ENCODE assay signal across 8 cellular contexts in genomic region chr3:20039765-20040475, GRCh38. TPM values are rescaled to one million over a fixed set of nuclear protein-coding genes. Genes with fewer than 3 reads are reported as not detected.
DNase-seq lines count a peak whose midpoint lies in the region; ATAC-seq, FAIRE-seq and TF ChIP-seq lines count a peak whose summit lies in the region.

Gene KAT2B, plus strand, starts transcription at chr3:20040446. Its CDS starts 32 bp downstream, at chr3:20040478.

- POLR2A ChIA-PET in BJ (lab: Charles Lee): no interaction called here
- POLR2A ChIA-PET in endothelial cell of umbilical vein (lab: Charles Lee): interaction anchor here (0.5 kb wide), 1 partner anchor 217 kb away, joined by 3 read pairs; no protein-coding TSS in a partner anchor

- BruUV-seq in endothelial cell of umbilical vein (replicated peaks; lab: Mats Ljungman, UMichigan): no TSS peak

- H3K9me1 ChIP-seq in endothelial cell of umbilical vein (replicated peaks; ENCODE audit: control insufficient read depth, extremely low read depth, insufficient read depth, low read length): no peaks in the 10 kb centered on the region

- no peaks in the 10 kb centered on the region for H4K20me1 ChIP-seq in endothelial cell of umbilical vein (replicated peaks; ENCODE audit: control insufficient read depth, extremely low read depth, insufficient read depth, low read length)

- intact Hi-C loops in endothelial cell of umbilical vein (cut with micrococcal nuclease): loop anchor here (1.0 to 5.0 kb wide), 7 partner anchors 17 to 217 kb away; partner anchors contain the start of genes RAB5A and SGO1

- CTCF ChIA-PET in BJ (lab: Yijun Ruan, JAX): interaction anchor here (0.8 to 1.1 kb wide), 2 partner anchors 85 to 168 kb away, joined by 3 to 5 read pairs; no protein-coding TSS in a partner anchor
- CTCF ChIA-PET in endothelial cell of umbilical vein (lab: Charles Lee): interaction anchor here (0.6 to 1.8 kb wide), 6 partner anchors 12 to 154 kb away, joined by 3 to 11 read pairs (median 4); no protein-coding TSS in a partner anchor

- TF ChIP-seq CTCF in BJ (IDR thresholded peaks at IDR 0.05; ENCODE audit: insufficient read depth, low read depth, low read length): peak; percentile 79
- TF ChIP-seq CTCF in endothelial cell of umbilical vein (IDR thresholded peaks at IDR 0.05; ENCODE audit: extremely low read depth in 1 of 2, insufficient read depth in 1 of 2, low read depth in 1 of 2, low read length in 2 of 2): peak; percentile 35 to 77

- peak within 1 kb of the TSS; percentile 71 for H3K9ac ChIP-seq in endothelial cell of umbilical vein (replicated peaks; ENCODE audit: extremely low read depth, insufficient read depth, low read length)

- FAIRE-seq in endothelial cell of umbilical vein (lab: Jason Lieb, UNC): no peak

- no peaks in the 10 kb centered on the region for H3K27me3 ChIP-seq in BJ (ENCODE audit: control insufficient read depth, insufficient read depth, low read length)
- H3K27me3 ChIP-seq in endothelial cell of umbilical vein (ENCODE audit: control insufficient read depth in 2 of 2, insufficient read depth in 2 of 2, low read length in 2 of 2): no peaks in the 10 kb centered on the region
- H3K27me3 ChIP-seq in mononuclear cell (ENCODE audit: insufficient read depth, low read length): no peaks in the 10 kb centered on the region

- H3K4me3 ChIP-seq in BJ (ENCODE audit: low read depth, low read length) (peak within 1 kb of the TSS; percentile 58), endothelial cell of umbilical vein (replicated peaks in 1 of 3; ENCODE audit: insufficient read depth in 1 of 3, low read depth in 1 of 3, low read length in 3 of 3) (peak within 1 kb of the TSS; percentile 55 to 95 (median 94)), mononuclear cell (ENCODE audit: low read length) (peak within 1 kb of the TSS; percentile 92)

- no peaks in the 10 kb centered on the region for H3K79me2 ChIP-seq in endothelial cell of umbilical vein (ENCODE audit: control insufficient read depth, insufficient read depth, low read length)

- no peaks in the 10 kb centered on the region for H3K36me3 ChIP-seq in BJ (ENCODE audit: control insufficient read depth, insufficient read depth, low read length)
- H3K36me3 ChIP-seq in endothelial cell of umbilical vein (ENCODE audit: control insufficient read depth in 2 of 2, extremely low read depth in 1 of 2, insufficient read depth in 2 of 2, low read length in 2 of 2): no peaks in the 10 kb centered on the region

- H3K27ac ChIP-seq in endothelial cell of umbilical vein (ENCODE audit: insufficient read depth, low read depth, low read length): peak within 1 kb of the TSS; percentile 42

- H3K4me1 ChIP-seq in endothelial cell of umbilical vein (ENCODE audit: control insufficient read depth, extremely low read depth, insufficient read depth, low read length): peaks cover 16% of the 10 kb centered on the region
- peaks cover 47% of the 10 kb centered on the region for H3K4me1 ChIP-seq in mononuclear cell (ENCODE audit: insufficient read depth, low read length)

- DNase-seq in BJ (ENCODE audit: low read depth) (no peak), NOMO-1 treated with dmso at 0.1 percent for 144 hours (lab: John Stamatoyannopoulos, UW; ENCODE audit: unreplicated experiment) (peak; percentile 46), endothelial cell of umbilical vein (ENCODE audit: low read depth, low spot score) (peak; percentile 79)
- peak; percentile 88 for DNase-seq in activated CD8-positive, alpha-beta memory T cell treated with anti-CD3 and anti-CD28 coated beads, Interleukin-2, amount 50 U/mL, for 48 hours
- DNase-seq in stimulated activated CD8-positive, alpha-beta memory T cell treated with anti-CD3 and anti-CD28 coated beads, Interleukin-4, amount 100 ng/mL, for 24 hours (ENCODE audit: low read depth): peak; percentile 79

- no peak for TF ChIP-seq POLR2A in endothelial cell of umbilical vein (IDR thresholded peaks at IDR 0.05; ENCODE audit: low read depth, low read length)

- H2AFZ ChIP-seq in endothelial cell of umbilical vein (ENCODE audit: low read depth, low read length): peak within 1 kb of the TSS; percentile 96

- dilution Hi-C loops in endothelial cell of umbilical vein (cut with MboI; ENCODE audit: extremely low pct_ligation_motif_present, low sequenced_read_pairs): no loop called here

- ATAC-seq in GM19043 (IDR thresholded peaks at IDR 0.05; ENCODE audit: low read depth, unreplicated experiment) (peak; percentile 40), HG03378 (IDR thresholded peaks at IDR 0.05; ENCODE audit: unreplicated experiment) (peak; percentile 51)

- H3K4me2 ChIP-seq in endothelial cell of umbilical vein (ENCODE audit: insufficient read depth, low read length): peak within 1 kb of the TSS; percentile 100

- H3K9me3 ChIP-seq in endothelial cell of umbilical vein (replicated peaks; ENCODE audit: control insufficient read depth, insufficient read depth, low read length) (no peaks in the 10 kb centered on the region), mononuclear cell (ENCODE audit: low read depth, low read length) (no peaks in the 10 kb centered on the region)

TF ChIP-seq in endothelial cell of umbilical vein, 7 proteins besides CTCF, POLR2A, EP300 and RAD21:
- TF ChIP-seq POLR2AphosphoS5 (IDR thresholded peaks at IDR 0.05; ENCODE audit: insufficient read depth, low read depth, low read length): peak; percentile 36
- TF ChIP-seq GATA2 (IDR thresholded peaks at IDR 0.05; ENCODE audit: insufficient read depth, insufficient read length, low read depth, low read length): no peak

RNA-seq across cellular contexts. Expression of gene KAT2B, which starts in this region (rescaled TPM):
- polyA plus RNA-seq in BJ (2011; rRNA removed) (4.5 and 7.1 TPM in 2 replicates), endothelial cell of umbilical vein (1.9 and 2.6 TPM in 2 replicates)
- 1.8 and 3.0 TPM in 2 replicates for polyA minus RNA-seq in BJ (2011; rRNA and poly(A)+ RNA removed)
- total RNA-seq in endothelial cell of umbilical vein (9.7 and 11.0 TPM in 2 replicates), mononuclear cell (31.1 TPM)
- 2.5 and 2.9 TPM in 2 replicates for polyA plus RNA-seq in endothelial cell of umbilical vein (2011; cell fraction: cytosol; rRNA removed)
- 9.0 and 9.8 TPM in 2 replicates for polyA plus RNA-seq in endothelial cell of umbilical vein (2011; cell fraction: nucleus; rRNA removed)
- polyA plus RNA-seq in endothelial cell of umbilical vein (2012): 4.0 and 4.2 TPM in 2 replicates
- polyA minus RNA-seq in endothelial cell of umbilical vein: 2.7 and 9.6 TPM in 2 replicates
- polyA minus RNA-seq in endothelial cell of umbilical vein (2011; cell fraction: cytosol; rRNA and poly(A)+ RNA removed): 3.6 TPM
- polyA minus RNA-seq in endothelial cell of umbilical vein (2011; cell fraction: nucleus; rRNA and poly(A)+ RNA removed): 11.3 and 11.6 TPM in 2 replicates
